Comparison of ENCODE assay signal across 8 cellular contexts in the genomic region with DNA sequence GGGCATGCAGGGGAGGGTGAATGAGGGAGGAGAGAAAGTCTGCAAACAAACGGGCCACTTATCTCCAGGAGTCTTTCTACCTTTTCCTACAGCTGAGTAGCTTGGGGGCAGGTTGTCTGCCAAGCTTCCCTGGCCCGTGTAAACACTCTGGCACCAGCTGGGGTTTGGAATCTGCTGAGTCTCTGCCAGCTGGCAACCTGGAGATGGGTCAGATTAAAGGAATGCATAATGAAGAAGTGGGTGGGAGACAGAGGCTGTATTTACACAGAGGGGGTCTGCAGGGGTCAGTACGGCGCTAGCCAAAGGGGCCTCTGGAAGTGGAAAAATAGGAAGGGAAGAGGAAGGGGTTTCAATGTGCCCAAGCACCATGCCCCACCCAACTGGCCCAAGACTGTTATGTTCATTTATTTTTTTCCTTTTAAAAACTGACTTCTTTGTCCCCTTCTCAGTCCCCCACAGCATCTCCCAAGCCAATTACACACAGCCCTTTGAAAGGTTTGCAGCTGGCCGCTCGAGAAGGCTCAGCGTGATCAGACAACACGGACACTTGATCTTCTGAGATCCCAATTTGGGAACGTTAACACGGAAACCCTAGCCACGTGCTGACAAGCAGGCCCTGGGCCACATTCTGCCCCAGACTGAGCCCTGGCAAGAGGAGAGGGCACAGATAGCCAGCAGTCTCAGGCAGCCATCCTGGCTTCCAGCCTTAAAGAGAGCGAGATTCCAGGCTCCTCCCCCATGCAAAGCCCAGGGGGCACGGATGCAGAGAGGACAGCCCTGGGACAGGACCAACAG. TPM values are rescaled to one million over a fixed set of nuclear protein-coding genes. Genes with fewer than 3 reads are reported as not detected.
DNase-seq lines count a peak whose midpoint lies in the region; ATAC-seq and TF ChIP-seq lines count a peak whose summit lies in the region.

No MANE protein-coding gene starts in this region.

- no peaks in the 10 kb centered on the region for H3K4me1 Mint-ChIP-seq in activated CD4-positive, alpha-beta T cell treated with anti-CD3 and anti-CD28 coated beads, Interleukin-2, amount 10 ng/mL, durations not matched to agents 7 days and 5 days

- CTCF ChIA-PET in activated CD4-positive, alpha-beta T cell treated with anti-CD3 and anti-CD28 coated beads, Interleukin-2, amount 10 ng/mL, durations not matched to agents 7 days and 5 days (lab: Charles Lee), result interaction anchor here (1.2 kb wide), 1 partner anchor 21 kb away, joined by 3 read pairs; no protein-coding TSS in a partner anchor

- H3K36me3 Mint-ChIP-seq in activated CD4-positive, alpha-beta T cell treated with anti-CD3 and anti-CD28 coated beads, Interleukin-2, amount 10 ng/mL, durations not matched to agents 7 days and 5 days (ENCODE audit: low read depth), result peaks cover 2% of the 10 kb centered on the region

- no peaks in the 10 kb centered on the region for H3K27me3 Mint-ChIP-seq in activated CD4-positive, alpha-beta T cell treated with anti-CD3 and anti-CD28 coated beads, Interleukin-2, amount 10 ng/mL, durations not matched to agents 7 days and 5 days

- no peak overlapping the region for H3K27ac Mint-ChIP-seq in activated CD4-positive, alpha-beta T cell treated with anti-CD3 and anti-CD28 coated beads, Interleukin-2, amount 10 ng/mL, durations not matched to agents 7 days and 5 days

- no peak overlapping the region for H3K4me3 ChIP-seq in lung

- no peaks in the 10 kb centered on the region for H3K9me3 ChIP-seq in lung (ENCODE audit: control insufficient read depth in 2 of 2, insufficient read depth in 1 of 2, low read length in 1 of 2)

- TF ChIP-seq CTCF in lung (IDR thresholded peaks at IDR 0.05; ENCODE audit: control extremely low read depth, extremely low read depth), result no peak

- ATAC-seq in lung (ENCODE audit: insufficient read depth, low FRiP score) (peak; percentile 68), HG03571 (IDR thresholded peaks at IDR 0.05; ENCODE audit: unreplicated experiment) (no peak), GM18511 (IDR thresholded peaks at IDR 0.05; ENCODE audit: unreplicated experiment) (no peak)

- POLR2A ChIA-PET in activated CD4-positive, alpha-beta T cell treated with anti-CD3 and anti-CD28 coated beads, Interleukin-2, amount 10 ng/mL, durations not matched to agents 7 days and 5 days (lab: Charles Lee), result no interaction called here

- peak overlapping the region; percentile 53 to 56 for H3K27ac ChIP-seq in lung (ENCODE audit: low read depth in 1 of 2, low read length in 1 of 2)

- peaks cover 0 to 4% of the 10 kb centered on the region in 2 donors for H3K36me3 ChIP-seq in lung (ENCODE audit: control insufficient read depth in 2 of 2, insufficient read depth in 2 of 2, low read length in 2 of 2)

- no peaks in the 10 kb centered on the region for H3K9me3 Mint-ChIP-seq in activated CD4-positive, alpha-beta T cell treated with anti-CD3 and anti-CD28 coated beads, Interleukin-2, amount 10 ng/mL, durations not matched to agents 7 days and 5 days

- 30 to 59% methylated on average over 13 of the region's 13 CpGs for WGBS in lung, 2 donors

- no peaks in the 10 kb centered on the region for H3K27me3 ChIP-seq in lung (ENCODE audit: control insufficient read depth, insufficient read depth)

- peaks cover 26 to 42% of the 10 kb centered on the region in 2 donors for H3K4me1 ChIP-seq in lung (ENCODE audit: control insufficient read depth in 2 of 2, insufficient read depth in 2 of 2, low read length in 2 of 2)

- no peak overlapping the region for H3K4me3 Mint-ChIP-seq in activated CD4-positive, alpha-beta T cell treated with anti-CD3 and anti-CD28 coated beads, Interleukin-2, amount 10 ng/mL, durations not matched to agents 7 days and 5 days

- DNase-seq in EH (ENCODE audit: low read depth) (peak; percentile 88), NCI-H510A (lab: John Stamatoyannopoulos, UW) (peak; percentile 91), dermis blood vessel endothelial cell (peak; percentile 87), lung (ENCODE audit: low spot score) (peak; percentile 76), SKM-1 (lab: John Stamatoyannopoulos, UW; ENCODE audit: unreplicated experiment) (no peak)
- no peak for DNase-seq in activated CD4-positive, alpha-beta T cell treated with anti-CD3 and anti-CD28 coated beads, Interleukin-2, amount 10 ng/mL, durations not matched to agents 7 days and 5 days

RNA-seq across cellular contexts. Expression of a gene that starts 25.2 kb away (rescaled TPM):
- 30.6 and 51.3 TPM in 2 replicates for total RNA-seq in dermis blood vessel endothelial cell
- total RNA-seq in lung, result 10 to 100 TPM; 15.5 to 33.4 TPM
- polyA plus RNA-seq in lung, result 10 to 100 TPM in 1 of 2 donors, 1 to 10 TPM in 1; 4.4 to 14.9 TPM
- 1 to 10 TPM; 9.0 to 9.4 TPM for total RNA-seq in activated CD4-positive, alpha-beta T cell treated with anti-CD3 and anti-CD28 coated beads, Interleukin-2, amount 10 ng/mL, durations not matched to agents 7 days and 5 days

Comparison
In these comparisons a context has a peak if more than half of its experiments do, and no peak if none do; other contexts are left out.
1. DNase-seq: peak in EH (single experiment), NCI-H510A (single experiment), dermis blood vessel endothelial cell (single experiment) and lung (single experiment); none in activated CD4-positive, alpha-beta T cell treated with anti-CD3 and anti-CD28 coated beads, Interleukin-2, amount 10 ng/mL, durations not matched to agents 7 days and 5 days (single experiment) and SKM-1 (single experiment).